8 cellular contexts compared by ENCODE assay signal in genomic region chr9:112175796-112176315, GRCh38. TPM values are rescaled to one million over a fixed set of nuclear protein-coding genes. Genes with fewer than 3 reads are reported as not detected.
DNase-seq lines count a peak whose midpoint lies in the region; ATAC-seq and TF ChIP-seq lines count a peak whose summit lies in the region.

No MANE protein-coding gene starts in this region.

- H3K9me3 ChIP-seq in heart left ventricle = no peaks in the 10 kb centered on the region
- H3K9me3 ChIP-seq in lower lobe of right lung = no peaks in the 10 kb centered on the region
- H3K9me3 ChIP-seq in upper lobe of right lung = no peaks in the 10 kb centered on the region

- H3K4me3 Mint-ChIP-seq in brain = peak overlapping the region; percentile 66 to 88 (median 86)

- no peaks in the 10 kb centered on the region for H3K36me3 ChIP-seq in heart left ventricle
- H3K36me3 ChIP-seq in lower lobe of right lung = no peaks in the 10 kb centered on the region
- no peaks in the 10 kb centered on the region for H3K36me3 ChIP-seq in upper lobe of right lung

- H3K4me1 Mint-ChIP-seq in brain = peaks cover 18% of the 10 kb centered on the region

- H3K36me3 Mint-ChIP-seq in brain = peaks cover 10% of the 10 kb centered on the region

- DNase-seq in heart left ventricle (no peak), cardiac septum (ENCODE audit: low spot score) (no peak), lower lobe of right lung (no peak), upper lobe of right lung (no peak), NCI-H1694 treated with DMSO at 0.1 percent for 48 hours (lab: John Stamatoyannopoulos, UW) (no peak), kidney tubule cell (ENCODE audit: low spot score) (no peak)

- H3K4me3 ChIP-seq in heart left ventricle = peak overlapping the region in 10 of 12 donors; percentile 53 to 93 (median 70)
- H3K4me3 ChIP-seq in lower lobe of right lung = peak overlapping the region; percentile 69
- H3K4me3 ChIP-seq in upper lobe of right lung = peak overlapping the region; percentile 59

- H3K4me1 ChIP-seq in heart left ventricle = peaks cover 0 to 71% (median 15%) of the 10 kb centered on the region in 12 donors
- H3K4me1 ChIP-seq in lower lobe of right lung = peaks cover 22% of the 10 kb centered on the region
- H3K4me1 ChIP-seq in upper lobe of right lung = peaks cover 28% of the 10 kb centered on the region

- peaks cover 0 to 3% (median 0%) of the 10 kb centered on the region in 5 experiments for H3K9me3 Mint-ChIP-seq in brain

- WGBS in heart left ventricle, 4 donors = 62 to 77% (median 68%) methylated on average over 17 of the region's 17 CpGs

- peaks cover 26% of the 10 kb centered on the region for H3K27me3 Mint-ChIP-seq in brain

- no peak for TF ChIP-seq POLR2A in heart left ventricle (IDR thresholded peaks at IDR 0.05)

- no peaks in the 10 kb centered on the region for H3K27me3 ChIP-seq in heart left ventricle
- H3K27me3 ChIP-seq in lower lobe of right lung (ENCODE audit: low read depth) = no peaks in the 10 kb centered on the region
- no peaks in the 10 kb centered on the region for H3K27me3 ChIP-seq in upper lobe of right lung

- H3K27ac ChIP-seq in heart left ventricle (peak overlapping the region in 4 of 12 donors; percentile 54 to 74 (median 66)), lower lobe of right lung (no peak overlapping the region), upper lobe of right lung (no peak overlapping the region)

- TF ChIP-seq CTCF in heart left ventricle (IDR thresholded peaks at IDR 0.05) (no peak), brain (conservative IDR thresholded peaks at IDR 0.05) (no peak), lower lobe of right lung (IDR thresholded peaks at IDR 0.05) (no peak), upper lobe of right lung (IDR thresholded peaks at IDR 0.05) (no peak)

- intact Hi-C loops in heart left ventricle (cut with DNase I) (loop anchor here in 3 of 10 donors (5.0 to 10.0 kb wide), 4 partner anchors 59 to 159 kb away; partner anchors contain the start of gene PTBP3 (in 2 of the 3)), cardiac septum (cut with DNase I) (loop anchor here (10.0 kb wide), 1 partner anchor 159 kb away; the partner anchor contains the start of gene PTBP3), lower lobe of right lung (cut with DNase I) (no loop called here), upper lobe of right lung (cut with DNase I) (no loop called here)

- ATAC-seq in heart left ventricle = no peak
- ATAC-seq in lower lobe of right lung = no peak
- no peak for ATAC-seq in upper lobe of right lung
- no peak for ATAC-seq in HG02759 (IDR thresholded peaks at IDR 0.05; ENCODE audit: unreplicated experiment)

- H3K27ac Mint-ChIP-seq in brain = peak overlapping the region in 3 of 5 experiments; percentile 71 to 89 (median 84)

RNA-seq across cellular contexts. Expression of gene SUSD1, which starts 0.8 kb away (rescaled TPM):
- total RNA-seq in heart left ventricle (10 to 100 TPM in 1 of 9 donors, 1 to 10 TPM in 8; 3.1 to 22.7 (median 6.4) TPM), cardiac septum (4.3 TPM), lower lobe of right lung (49.4 TPM), upper lobe of right lung (31.0 TPM)
- polyA plus RNA-seq in heart left ventricle (1 to 10 TPM; 1.0 to 3.6 TPM), brain (ENCODE audit: insufficient read depth, low read depth, low replicate concordance) (8.7 TPM)
